ENCODE assay signal across 16 cellular contexts in the genomic region with DNA sequence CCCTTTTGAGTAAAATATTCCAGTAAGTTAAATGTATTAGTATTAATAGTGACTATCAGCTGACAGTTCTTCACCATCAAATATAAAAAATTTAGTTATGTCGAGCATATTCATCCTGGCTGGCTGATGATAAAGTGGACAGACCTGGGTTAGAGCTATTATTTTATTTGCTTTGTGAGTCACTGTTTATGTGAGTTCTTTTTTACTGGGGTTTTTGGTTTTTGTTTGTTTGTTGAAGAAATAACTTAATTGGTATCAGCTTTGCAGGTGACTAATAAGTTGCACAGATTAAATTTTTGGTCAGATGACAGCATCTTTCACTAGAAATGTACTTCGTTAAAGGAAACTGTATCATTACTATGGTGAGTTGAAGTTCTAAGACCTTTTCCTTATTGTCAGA.
DNase-seq lines count a peak whose midpoint lies in the region; ATAC-seq and TF ChIP-seq lines count a peak whose summit lies in the region.
"Had no signal": no experiment of that assay in that cellular context is flagged by ENCODE, and none has a peak within 500 bp of the region (broad histone marks: within the 10 kb centered on the region; RNA-seq: fewer than 3 reads in every experiment).

No MANE protein-coding gene starts in this region.

- H3K36me3 ChIP-seq in BJ (ENCODE audit: control insufficient read depth, insufficient read depth, low read length) (no peaks in the 10 kb centered on the region), hepatocyte (replicated peaks; ENCODE audit: insufficient read depth, low read depth) (no peaks in the 10 kb centered on the region), OCI-LY7 (ENCODE audit: insufficient read depth, low read length) (no peaks in the 10 kb centered on the region)
- H3K36me3 ChIP-seq: BLaER1 treated with 17β-estradiol and CSF1 and Interleukin-3, amounts not matched to agents 10 nM and 100 nM; gastroesophageal sphincter had no signal

- 55% methylated on average over 2 of the region's 2 CpGs for WGBS in hepatocyte (ENCODE audit: low lambda C conversion rate, missing lambda C conversion rate)

- H3K79me2 ChIP-seq in hepatocyte (no peaks in the 10 kb centered on the region), OCI-LY7 (ENCODE audit: insufficient read depth, low read depth, low read length) (no peaks in the 10 kb centered on the region)

- H3K4me2 ChIP-seq in hepatocyte (no peak overlapping the region), OCI-LY7 (ENCODE audit: low read length) (no peak overlapping the region)
- H3K4me2 ChIP-seq: BLaER1 treated with 17β-estradiol and CSF1 and Interleukin-3, amounts not matched to agents 10 nM and 100 nM had no signal

- no peaks in the 10 kb centered on the region for H3K9me3 ChIP-seq in hepatocyte (ENCODE audit: low read depth)
- H3K9me3 ChIP-seq in OCI-LY7 (ENCODE audit: low read length) = no peaks in the 10 kb centered on the region
- H3K9me3 ChIP-seq: BLaER1 treated with 17β-estradiol and CSF1 and Interleukin-3, amounts not matched to agents 10 nM and 100 nM; gastroesophageal sphincter had no signal

- no peak overlapping the region for H2AFZ ChIP-seq in hepatocyte
- H2AFZ ChIP-seq in OCI-LY7 (ENCODE audit: low read length) = no peak overlapping the region

- POLR2A ChIA-PET in BJ (lab: Charles Lee) (no interaction called here), OCI-LY7 (lab: Charles Lee) (no interaction called here)

- H3K4me1 ChIP-seq in hepatocyte (ENCODE audit: insufficient read depth) (peaks cover 6% of the 10 kb centered on the region), OCI-LY7 (ENCODE audit: insufficient read depth, low read length, poor library complexity, severe bottlenecking) (no peaks in the 10 kb centered on the region)
- H3K4me1 ChIP-seq: BLaER1 treated with 17β-estradiol and CSF1 and Interleukin-3, amounts not matched to agents 10 nM and 100 nM; gastroesophageal sphincter had no signal

- H3K27ac ChIP-seq in hepatocyte = peak overlapping the region; percentile 29
- no peak overlapping the region for H3K27ac ChIP-seq in OCI-LY7 (ENCODE audit: low read depth, low read length, poor library complexity, severe bottlenecking)
- H3K27ac ChIP-seq: BLaER1 treated with 17β-estradiol and CSF1 and Interleukin-3, amounts not matched to agents 10 nM and 100 nM; gastroesophageal sphincter had no signal

- peak; percentile 65 for DNase-seq in BJ (ENCODE audit: low read depth)
- peak; percentile 38 for DNase-seq in LNCaP clone FGC (ENCODE audit: low read depth)
- peak; percentile 7 for DNase-seq in amniotic epithelial cell (ENCODE audit: low read depth)
- no peak for DNase-seq in hepatocyte (ENCODE audit: low spot score)
- DNase-seq in globus pallidus (ENCODE audit: low spot score) = no peak
- no peak for DNase-seq in OCI-LY7 (ENCODE audit: low spot score)
- DNase-seq in stimulated activated CD4-positive, alpha-beta T cell treated with anti-CD3 and anti-CD28 coated beads, Interleukin-2, amount 100 ng/mL, for 48 hours = no peak
- DNase-seq: activated naive CD8-positive, alpha-beta T cell treated with anti-CD3 and anti-CD28 coated beads, Interleukin-2, amount 50 U/mL, for 24 hours; activated T-cell treated with anti-CD3 and anti-CD28 coated beads, Interleukin-2, amount 50 U/mL, for 24 hours; dorsolateral prefrontal cortex; GDM1; islet precursor cell; stimulated activated CD4-positive, alpha-beta T cell treated with anti-CD3 and anti-CD28 coated beads, Interleukin-2, amount 100 ng/mL, for 24 hours had no signal

- no peaks in the 10 kb centered on the region for H3K27me3 ChIP-seq in BJ (ENCODE audit: control insufficient read depth, insufficient read depth, low read length)
- H3K27me3 ChIP-seq in hepatocyte = no peaks in the 10 kb centered on the region
- H3K27me3 ChIP-seq: BLaER1 treated with 17β-estradiol and CSF1 and Interleukin-3, amounts not matched to agents 10 nM and 100 nM; dorsolateral prefrontal cortex; gastroesophageal sphincter had no signal

- BruUV-seq in OCI-LY7 (replicated peaks; lab: Mats Ljungman, UMichigan) = no TSS peak

- no peak for TF ChIP-seq CTCF in BJ (IDR thresholded peaks at IDR 0.05; ENCODE audit: insufficient read depth, low read depth, low read length)
- no peak for TF ChIP-seq CTCF in LNCaP clone FGC (IDR thresholded peaks at IDR 0.05; ENCODE audit: control insufficient read depth, extremely low read depth, insufficient read depth)
- TF ChIP-seq CTCF in hepatocyte (IDR thresholded peaks at IDR 0.05; ENCODE audit: poor library complexity) = no peak
- TF ChIP-seq CTCF in OCI-LY7 (conservative IDR thresholded peaks at IDR 0.05; ENCODE audit: low read length) = no peak

- no peak overlapping the region for H3K4me3 ChIP-seq in BJ (ENCODE audit: low read depth, low read length)
- no peak overlapping the region for H3K4me3 ChIP-seq in LNCaP clone FGC (ENCODE audit: low read depth, low read length)
- no peak overlapping the region for H3K4me3 ChIP-seq in hepatocyte
- no peak overlapping the region for H3K4me3 ChIP-seq in OCI-LY7 (ENCODE audit: low read depth, low read length, poor library complexity, severe bottlenecking)
- H3K4me3 ChIP-seq: BLaER1 treated with 17β-estradiol and CSF1 and Interleukin-3, amounts not matched to agents 10 nM and 100 nM; dorsolateral prefrontal cortex; gastroesophageal sphincter had no signal

- H3K9me2 ChIP-seq in hepatocyte (replicated peaks; ENCODE audit: insufficient read depth) (no peaks in the 10 kb centered on the region), OCI-LY7 (ENCODE audit: insufficient read depth, low read length) (no peaks in the 10 kb centered on the region)

- CTCF ChIA-PET in BJ (lab: Yijun Ruan, JAX) (no interaction called here), OCI-LY7 (lab: Charles Lee; ENCODE audit: unreplicated experiment) (no interaction called here)

- intact Hi-C loops in OCI-LY7 (cut with micrococcal nuclease; ENCODE audit: unreplicated experiment) = no loop called here

- no peak for ATAC-seq in HG02885 (IDR thresholded peaks at IDR 0.05; ENCODE audit: poor library complexity, unreplicated experiment)
- ATAC-seq: activated naive CD8-positive, alpha-beta T cell treated with anti-CD3 and anti-CD28 coated beads, Interleukin-2, amount 50 U/mL, for 24 hours; gastroesophageal sphincter had no signal

- H4K20me1 ChIP-seq in hepatocyte (ENCODE audit: insufficient read depth, poor library complexity, severe bottlenecking) (no peaks in the 10 kb centered on the region), OCI-LY7 (ENCODE audit: insufficient read depth, low read length) (no peaks in the 10 kb centered on the region)
- H4K20me1 ChIP-seq: BLaER1 treated with 17β-estradiol and CSF1 and Interleukin-3, amounts not matched to agents 10 nM and 100 nM had no signal

Comparison
In these comparisons a context has a peak if more than half of its experiments do, and no peak if none do; other contexts are left out.
1. DNase-seq: peak in BJ (single experiment), LNCaP clone FGC (single experiment) and amniotic epithelial cell (single experiment); none in hepatocyte (single experiment), globus pallidus (single experiment), OCI-LY7 (single experiment) and stimulated activated CD4-positive, alpha-beta T cell treated with anti-CD3 and anti-CD28 coated beads, Interleukin-2, amount 100 ng/mL, for 48 hours (0 of 2).